In genomic region chr3:16884748-16885587, GRCh38 we compare ENCODE assay signal across 8 cellular contexts. TPM values are rescaled to one million over a fixed set of nuclear protein-coding genes. Genes with fewer than 3 reads are reported as not detected.
DNase-seq lines count a peak whose midpoint lies in the region; ATAC-seq and TF ChIP-seq lines count a peak whose summit lies in the region.

PLCL2 (plus strand) TSS chr3:16884955; CDS start chr3:16885040, 85 bp downstream.

- peak within 1 kb of the TSS; percentile 80 to 84 for H3K4me3 ChIP-seq in cardiac fibroblast (replicated peaks in 1 of 2; ENCODE audit: low read depth in 2 of 2, low read length in 2 of 2)
- H3K4me3 ChIP-seq in kidney epithelial cell (ENCODE audit: low read depth, low read length): peak within 1 kb of the TSS; percentile 63

- peak within 1 kb of the TSS; percentile 87 for H3K27ac ChIP-seq in KOPT-K1 (ENCODE audit: low read depth, low read length, poor library complexity, severe bottlenecking)
- peak within 1 kb of the TSS; percentile 64; the same call in 1 of the 2 replicates for H3K27ac ChIP-seq in VCaP

- H3K27me3 ChIP-seq in kidney epithelial cell (ENCODE audit: control insufficient read depth, insufficient read depth, low read length): peaks cover 2% of the 10 kb centered on the region

- in situ Hi-C loops in G401 (cut with HindIII; ENCODE audit: low sequenced_read_pairs): no loop called here

- TF ChIP-seq CTCF in VCaP (conservative IDR thresholded peaks at IDR 0.05) (no peak; the same call in 1 of the 2 replicates), cardiac fibroblast (IDR thresholded peaks at IDR 0.05; ENCODE audit: low read depth, low read length) (no peak), kidney epithelial cell (IDR thresholded peaks at IDR 0.05; ENCODE audit: insufficient read depth, low read length, poor library complexity, severe bottlenecking) (no peak)

- DNase-seq in G401 (ENCODE audit: low spot score) (peak; percentile 51), cardiac fibroblast (ENCODE audit: low read depth in 2 of 2) (peak; percentile 46 to 54), kidney epithelial cell (ENCODE audit: low read depth) (no peak), NCI-H774 (lab: John Stamatoyannopoulos, UW) (no peak)
- peak; percentile 51 to 55 for DNase-seq in stimulated activated CD4-positive, alpha-beta T cell treated with anti-CD3 and anti-CD28 coated beads, Interleukin-1b, Interleukin-23, amount 100 ng/mL, for 4 hours (ENCODE audit: low read depth in 2 of 2)

- peak; percentile 40 for ATAC-seq in GM21723 (IDR thresholded peaks at IDR 0.05; ENCODE audit: unreplicated experiment)

- H3K36me3 ChIP-seq in KOPT-K1 (ENCODE audit: insufficient read depth, low read length) (no peaks in the 10 kb centered on the region), kidney epithelial cell (ENCODE audit: control insufficient read depth, insufficient read depth, low read length) (no peaks in the 10 kb centered on the region)

- no peaks in the 10 kb centered on the region for H3K9me3 ChIP-seq in KOPT-K1 (ENCODE audit: insufficient read depth, low read length, poor library complexity, severe bottlenecking)

RNA-seq across cellular contexts. Expression of gene PLCL2, which starts in this region (rescaled TPM):
- total RNA-seq in G401 (2014; rRNA removed; shearing (Covaris generic)): not detected in 2 replicates
- total RNA-seq in kidney epithelial cell: 2.5 and 3.4 TPM in 2 replicates

Comparison
In these comparisons a context has a peak if more than half of its experiments do, and no peak if none do; other contexts are left out.
1. Peak in DNase-seq in G401; RNA of the gene not detected or under 1 TPM.
2. DNase-seq: peak in cardiac fibroblast (2 of 2) and stimulated activated CD4-positive, alpha-beta T cell treated with anti-CD3 and anti-CD28 coated beads, Interleukin-1b, Interleukin-23, amount 100 ng/mL, for 4 hours (2 of 2); none in kidney epithelial cell (single experiment) and NCI-H774 (single experiment).